In genomic region chr6:30759575-30760239, GRCh38 we compare ENCODE assay signal across 9 cellular contexts. TPM values are rescaled to one million over a fixed set of nuclear protein-coding genes. Genes with fewer than 3 reads are reported as not detected.
A peak's percentile ranks its signal among the peaks of the same experiment; 100 is the strongest.
DNase-seq lines count a peak whose midpoint lies in the region; ATAC-seq, FAIRE-seq and TF ChIP-seq lines count a peak whose summit lies in the region.
"Had no signal": no experiment of that assay in that cellular context is flagged by ENCODE, and none has a peak within 500 bp of the region (broad histone marks: within the 10 kb centered on the region; RNA-seq: fewer than 3 reads in every experiment).

No MANE protein-coding gene starts in this region.

- in situ Hi-C loops in brain microvascular endothelial cell (cut with HindIII; ENCODE audit: low pct_ligation_motif_present, low sequenced_read_pairs), result no loop called here

- no peaks in the 10 kb centered on the region for H3K79me2 ChIP-seq in MM.1S (ENCODE audit: low read length)

- no peaks in the 10 kb centered on the region for H3K36me3 ChIP-seq in brain microvascular endothelial cell (replicated peaks)
- H3K36me3 ChIP-seq in lung (ENCODE audit: control insufficient read depth in 2 of 2, insufficient read depth in 2 of 2, low read length in 2 of 2), result no peaks in the 10 kb centered on the region
- no peaks in the 10 kb centered on the region for H3K36me3 ChIP-seq in MM.1S (replicated peaks; ENCODE audit: insufficient read depth, low read length)

- peaks cover 66% of the 10 kb centered on the region for H3K4me1 ChIP-seq in A549
- H3K4me1 ChIP-seq in lung (ENCODE audit: control insufficient read depth in 2 of 2, insufficient read depth in 2 of 2, low read length in 2 of 2), result peaks cover 0 to 7% of the 10 kb centered on the region in 2 donors
- no peaks in the 10 kb centered on the region for H3K4me1 ChIP-seq in MM.1S (ENCODE audit: low read length)

- no peaks in the 10 kb centered on the region for H3K9me3 Mint-ChIP-seq in HFFc6

- TF ChIP-seq EP300 in A549 (IDR thresholded peaks at IDR 0.05), result peak; percentile 16 to 37; a peak in 1 of 5 replicates

- H3K27ac Mint-ChIP-seq in HFFc6, result peak overlapping the region; percentile 92

- H3K4me3 ChIP-seq in A549, result no peak overlapping the region
- no peak overlapping the region for H3K4me3 ChIP-seq in brain microvascular endothelial cell (ENCODE audit: low read depth, low read length)
- H3K4me3 ChIP-seq in lung, result no peak overlapping the region
- H3K4me3 ChIP-seq in MM.1S (ENCODE audit: low read length), result no peak overlapping the region

- H3K4me3 Mint-ChIP-seq in HFFc6, result peak overlapping the region; percentile 41

- POLR2A ChIA-PET in A549 (lab: Yijun Ruan, JAX), result interaction anchor here (0.7 to 1.6 kb wide), 4 partner anchors 10 to 61 kb away, joined by 3 to 14 read pairs (median 8); partner anchors contain the start of gene FLOT1

- H3F3A ChIP-seq in MM.1S (ENCODE audit: insufficient read depth, low read length), result no peaks in the 10 kb centered on the region

- H3K9me3 ChIP-seq in A549, result no peaks in the 10 kb centered on the region
- no peaks in the 10 kb centered on the region for H3K9me3 ChIP-seq in lung (ENCODE audit: control insufficient read depth in 2 of 2, insufficient read depth in 1 of 2, low read length in 1 of 2)
- H3K9me3 ChIP-seq in MM.1S (replicated peaks; ENCODE audit: insufficient read depth, low read length), result no peaks in the 10 kb centered on the region

- no peak overlapping the region for H3K9ac ChIP-seq in MM.1S (ENCODE audit: low read length)

- DNase-seq in A549 (ENCODE audit: low read depth in 1 of 2, low spot score in 1 of 2), result peak; percentile 70 to 85
- DNase-seq in HFFc6, result peak; percentile 93
- peak; percentile 98 for DNase-seq in brain microvascular endothelial cell
- DNase-seq in lung (ENCODE audit: low spot score), result no peak
- DNase-seq in amygdala (lab: John Stamatoyannopoulos, UW), result no peak
- DNase-seq in MM.1S, result no peak
- DNase-seq in left colon, result no peak
- DNase-seq: foreskin melanocyte had no signal

- H3K27me3 ChIP-seq in brain microvascular endothelial cell (replicated peaks) (no peaks in the 10 kb centered on the region), lung (ENCODE audit: control insufficient read depth, insufficient read depth) (no peaks in the 10 kb centered on the region), MM.1S (replicated peaks; ENCODE audit: insufficient read depth, low read length) (peaks cover 10% of the 10 kb centered on the region)

- peak overlapping the region; percentile 52 for H3K4me2 ChIP-seq in A549
- no peak overlapping the region for H3K4me2 ChIP-seq in MM.1S (ENCODE audit: low read depth, low read length)

- intact Hi-C loops in left colon (cut with DNase I, micrococcal nuclease), result no loop called here

- no peak for FAIRE-seq in A549 (lab: Jason Lieb, UNC)

- H3K9me2 ChIP-seq in MM.1S (replicated peaks; ENCODE audit: insufficient read depth, low read length), result no peaks in the 10 kb centered on the region

- peak overlapping the region; percentile 86 to 97 for H3K27ac ChIP-seq in A549
- H3K27ac ChIP-seq in brain microvascular endothelial cell, result peak overlapping the region; percentile 99
- H3K27ac ChIP-seq in lung (ENCODE audit: low read depth in 1 of 2, low read length in 1 of 2), result peak overlapping the region; percentile 66 to 81
- no peak overlapping the region for H3K27ac ChIP-seq in MM.1S (ENCODE audit: low read length)

- peaks cover 68% of the 10 kb centered on the region for H3K4me1 Mint-ChIP-seq in HFFc6 (ENCODE audit: low read depth)

- no peak for TF ChIP-seq RAD21 in A549 (conservative IDR thresholded peaks at IDR 0.05 in 1 of 2, IDR thresholded peaks at IDR 0.05 in 1 of 2)

- TF ChIP-seq CTCF in A549 (IDR thresholded peaks at IDR 0.05) (no peak), HFFc6 (IDR thresholded peaks at IDR 0.05) (no peak), brain microvascular endothelial cell (IDR thresholded peaks at IDR 0.05; ENCODE audit: low read depth, low read length, missing control alignments) (no peak), lung (IDR thresholded peaks at IDR 0.05; ENCODE audit: control extremely low read depth, extremely low read depth) (no peak), MM.1S (IDR thresholded peaks at IDR 0.05; ENCODE audit: low read length) (no peak)

- CTCF ChIA-PET in A549 (lab: Yijun Ruan, JAX), result interaction anchor here (0.7 to 1.7 kb wide), 3 partner anchors 9 to 49 kb away, joined by 3 to 8 read pairs (median 3); no protein-coding TSS in a partner anchor

- no peak for TF ChIP-seq POLR2A in A549 (IDR thresholded peaks at IDR 0.05; ENCODE audit: low read length)

- ATAC-seq in A549, result peak; percentile 81 to 89
- no peak for ATAC-seq in lung (ENCODE audit: insufficient read depth, low FRiP score)
- ATAC-seq in GM19452 (IDR thresholded peaks at IDR 0.05; ENCODE audit: unreplicated experiment), result no peak
- no peak for ATAC-seq in left colon

- no peaks in the 10 kb centered on the region for H4K20me1 ChIP-seq in MM.1S (ENCODE audit: insufficient read depth, low read length)

- 71% methylated on average over 10 of the region's 10 CpGs for WGBS in A549 (ENCODE audit: missing lambda C conversion rate)
- 88 to 93% methylated on average over 10 of the region's 10 CpGs for WGBS in lung, 2 donors

- no peaks in the 10 kb centered on the region; the same call in 1 of the 2 replicates for H3K27me3 Mint-ChIP-seq in HFFc6 (ENCODE audit: insufficient read depth)

- H2AFZ ChIP-seq in MM.1S (ENCODE audit: low read length), result no peak overlapping the region

- H3K36me3 Mint-ChIP-seq in HFFc6 (ENCODE audit: low read depth), result no peaks in the 10 kb centered on the region

TF ChIP-seq in A549, 52 proteins besides CTCF, POLR2A, EP300 and RAD21 (continues in another document):
- no peak for TF ChIP-seq RFX5 (IDR thresholded peaks at IDR 0.05)
- TF ChIP-seq NPAS2 (CRISPR knock-in tag; IDR thresholded peaks at IDR 0.05; ENCODE audit: borderline replicate concordance), result no peak
- no peak for TF ChIP-seq FOSL2 (IDR thresholded peaks at IDR 0.05)
- peak; percentile 65; the same call in 1 of the 2 replicates for TF ChIP-seq FOSL2 (CRISPR knock-in tag; IDR thresholded peaks at IDR 0.05)
- TF ChIP-seq MAFK (IDR thresholded peaks at IDR 0.05; ENCODE audit: partially characterized antibody), result peak; percentile 74
- TF ChIP-seq HOXA7 (CRISPR knock-in tag; IDR thresholded peaks at IDR 0.05), result no peak
- TF ChIP-seq EHF (CRISPR knock-in tag; IDR thresholded peaks at IDR 0.05), result no peak
- peak; percentile 24 to 44; a peak in 1 of 5 replicates for TF ChIP-seq JUN (IDR thresholded peaks at IDR 0.05)
- TF ChIP-seq ESRRA (IDR thresholded peaks at IDR 0.05; ENCODE audit: borderline replicate concordance, low read length), result no peak
- no peak for TF ChIP-seq HDAC2 (IDR thresholded peaks at IDR 0.05)
- no peak for TF ChIP-seq PHF8 (IDR thresholded peaks at IDR 0.05; ENCODE audit: borderline replicate concordance, low read depth)
- TF ChIP-seq TP53 (CRISPR knock-in tag; IDR thresholded peaks at IDR 0.05), result no peak

RNA-seq across cellular contexts. Expression of gene IER3, which starts 15.4 kb away (rescaled TPM):
- polyA plus RNA-seq in A549 (2011; rRNA removed) (116 and 202 TPM in 2 replicates), A549 (2017; fragmentation: RNase III; extraction: RNeasy Plus Mini Kit Qiagen cat#74134 plus additional on column Dnase treatment) (89.1 to 108 TPM (median 104 TPM) in 3 replicates), lung (100 to 1,000 TPM in 1 of 2 donors, 10 to 100 TPM in 1; 97.9 to 302 TPM)
- polyA plus RNA-seq in A549 (2012; cell fraction: cytosol; rRNA removed), result 172 and 215 TPM in 2 replicates
- polyA plus RNA-seq in A549 (2012; cell fraction: nucleus; rRNA removed), result 240 and 352 TPM in 2 replicates
- 93.4 and 94.8 TPM in 2 replicates for polyA minus RNA-seq in A549 (2011; rRNA and poly(A)+ RNA removed)
- total RNA-seq in HFFc6 (2021; fragmentation: NEBNext Ultra II Directional; extraction: Animal tissue kit (Norgen Biotek cat#: 25700)), result 10 to 100 TPM; 38.1 to 62.4 (median 60.2) TPM
- total RNA-seq in lung (10 to 100 TPM; 16.7 to 37.4 TPM), left colon (100 to 1,000 TPM in 1 of 2 donors, 10 to 100 TPM in 1; 70.9 to 169 TPM)

RNA-seq across cellular contexts. Expression of gene FLOT1, which starts 17.2 kb away (rescaled TPM):
- 135 and 136 TPM in 2 replicates for polyA plus RNA-seq in A549 (2011; rRNA removed)
- 140 TPM in 2 replicates for polyA plus RNA-seq in A549 (2012; cell fraction: cytosol; rRNA removed)
- 112 and 128 TPM in 2 replicates for polyA plus RNA-seq in A549 (2012; cell fraction: nucleus; rRNA removed)
- polyA plus RNA-seq in A549 (2017; fragmentation: RNase III; extraction: RNeasy Plus Mini Kit Qiagen cat#74134 plus additional on column Dnase treatment), result 89.7 to 99.2 TPM (median 89.9 TPM) in 3 replicates
- polyA minus RNA-seq in A549 (2011; rRNA and poly(A)+ RNA removed), result 101 and 112 TPM in 2 replicates
- total RNA-seq in HFFc6 (2021; fragmentation: NEBNext Ultra II Directional; extraction: Animal tissue kit (Norgen Biotek cat#: 25700)), result 100 to 1,000 TPM; 218 to 286 (median 236) TPM
- 100 to 1,000 TPM in 1 of 2 donors, 10 to 100 TPM in 1; 88.0 to 171 TPM for total RNA-seq in lung
- 100 to 1,000 TPM; 205 to 474 TPM for polyA plus RNA-seq in lung
- total RNA-seq in left colon, result 100 to 1,000 TPM; 130 to 137 TPM

RNA-seq across cellular contexts. Expression of gene TUBB, which starts 39.6 kb away (rescaled TPM):
- polyA plus RNA-seq in A549 (2011; rRNA removed) (691 and 782 TPM in 2 replicates), A549 (2017; fragmentation: RNase III; extraction: RNeasy Plus Mini Kit Qiagen cat#74134 plus additional on column Dnase treatment) (1,022 to 1,121 TPM (median 1,044 TPM) in 3 replicates), lung (100 to 1,000 TPM; 171 to 303 TPM)
- 1,345 and 1,480 TPM in 2 replicates for polyA plus RNA-seq in A549 (2012; cell fraction: cytosol; rRNA removed)
- 1,395 and 1,872 TPM in 2 replicates for polyA plus RNA-seq in A549 (2012; cell fraction: nucleus; rRNA removed)
- 802 and 983 TPM in 2 replicates for polyA minus RNA-seq in A549 (2011; rRNA and poly(A)+ RNA removed)
- total RNA-seq in HFFc6 (2021; fragmentation: NEBNext Ultra II Directional; extraction: Animal tissue kit (Norgen Biotek cat#: 25700)), result 1,000 to 10,000 TPM; 1,052 to 1,712 (median 1,589) TPM
- total RNA-seq in lung (100 to 1,000 TPM; 292 to 403 TPM), left colon (100 to 1,000 TPM; 149 to 195 TPM)

RNA-seq across cellular contexts. Expression of gene MDC1, which starts 42.6 kb away (rescaled TPM):
- polyA plus RNA-seq in A549 (2011; rRNA removed), result 8.2 and 13.3 TPM in 2 replicates
- polyA plus RNA-seq in A549 (2012; cell fraction: cytosol; rRNA removed), result 8.4 and 10.3 TPM in 2 replicates
- 29.8 and 46.1 TPM in 2 replicates for polyA plus RNA-seq in A549 (2012; cell fraction: nucleus; rRNA removed)
- polyA plus RNA-seq in A549 (2017; fragmentation: RNase III; extraction: RNeasy Plus Mini Kit Qiagen cat#74134 plus additional on column Dnase treatment), result 14.9 to 21.4 TPM (median 16.5 TPM) in 3 replicates
- polyA minus RNA-seq in A549 (2011; rRNA and poly(A)+ RNA removed), result 18.4 and 19.4 TPM in 2 replicates
- 10 to 100 TPM; 18.4 to 31.9 (median 28.1) TPM for total RNA-seq in HFFc6 (2021; fragmentation: NEBNext Ultra II Directional; extraction: Animal tissue kit (Norgen Biotek cat#: 25700))
- 10 to 100 TPM; 13.7 to 34.0 TPM for total RNA-seq in lung
- 10 to 100 TPM in 1 of 2 donors, 1 to 10 TPM in 1; 9.9 to 11.0 TPM for polyA plus RNA-seq in lung
- total RNA-seq in left colon, result 10 to 100 TPM; 11.1 to 16.3 TPM

Comparison
In these comparisons a context has a peak if more than half of its experiments do, and no peak if none do; other contexts are left out.
1. ATAC-seq: peak in A549 (2 of 2); none in lung (single experiment), GM19452 (single experiment) and left colon (single experiment).
2. DNase-seq: peak in A549 (2 of 2), HFFc6 (single experiment) and brain microvascular endothelial cell (single experiment); none in lung (single experiment), amygdala (0 of 56), MM.1S (single experiment) and left colon (0 of 2).